Comparison of ENCODE assay signal across 9 cellular contexts in the genomic region with DNA sequence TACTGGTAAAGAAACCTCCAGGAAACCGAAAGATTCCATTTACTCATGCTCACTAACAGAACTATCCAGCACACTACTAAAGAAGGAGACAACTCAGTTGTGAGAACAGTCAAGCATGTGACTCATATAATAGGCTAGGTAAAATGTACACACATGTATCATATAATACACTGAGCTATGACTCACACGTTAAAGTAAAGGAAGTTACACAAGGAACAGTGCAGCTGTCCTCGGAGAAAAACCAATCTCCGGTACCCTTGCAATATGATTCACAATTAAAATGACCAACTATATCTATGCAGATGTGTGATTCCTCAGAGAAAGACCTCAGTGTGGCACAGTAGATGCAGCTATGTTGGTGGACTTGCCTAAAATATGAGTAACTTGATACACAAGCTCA.
DNase-seq lines count a peak whose midpoint lies in the region; ATAC-seq, FAIRE-seq and TF ChIP-seq lines count a peak whose summit lies in the region.
"Had no signal": no experiment of that assay in that cellular context is flagged by ENCODE, and none has a peak within 500 bp of the region (broad histone marks: within the 10 kb centered on the region; RNA-seq: fewer than 3 reads in every experiment).

No MANE protein-coding gene starts in this region.

- intact Hi-C loops in HepG2 (cut with micrococcal nuclease; ENCODE audit: unreplicated experiment) = no loop called here
- intact Hi-C loops in Right ventricle myocardium inferior (cut with DNase I) = loop anchor here (10.0 kb wide), 1 partner anchor 155 kb away; no protein-coding TSS in a partner anchor

- no peaks in the 10 kb centered on the region for H3K27me3 Mint-ChIP-seq in activated T-cell treated with anti-CD3 and anti-CD28 coated beads, Interleukin-2, amount 50 U/mL, for 72 hours (ENCODE audit: low read depth)
- H3K27me3 Mint-ChIP-seq in type B pancreatic cell = no peaks in the 10 kb centered on the region

- H3K79me2 ChIP-seq in HepG2 (ENCODE audit: insufficient read depth, low read length) = no peaks in the 10 kb centered on the region

- 92% methylated on average over 4 of the region's 4 CpGs for WGBS in HepG2 (ENCODE audit: low lambda C conversion rate)

- POLR2A ChIA-PET in HepG2 (lab: Yijun Ruan, JAX) = interaction anchor here (0.7 kb wide), 1 partner anchor 257 kb away, joined by 3 read pairs; no protein-coding TSS in a partner anchor

- peak overlapping the region; percentile 13 for H3K27ac Mint-ChIP-seq in activated T-cell treated with anti-CD3 and anti-CD28 coated beads, Interleukin-2, amount 50 U/mL, for 72 hours
- H3K27ac Mint-ChIP-seq in type B pancreatic cell = no peak overlapping the region

- H3K4me1 Mint-ChIP-seq in activated T-cell treated with anti-CD3 and anti-CD28 coated beads, Interleukin-2, amount 50 U/mL, for 72 hours (ENCODE audit: low read depth) = peaks cover 8% of the 10 kb centered on the region
- peaks cover 4% of the 10 kb centered on the region for H3K4me1 Mint-ChIP-seq in type B pancreatic cell (ENCODE audit: unreplicated experiment)

- no peak overlapping the region for H3K9ac ChIP-seq in HepG2 (ENCODE audit: insufficient read depth, low read depth, low read length)

- peaks cover 3 to 10% of the 10 kb centered on the region in 2 experiments; a peak in 3 of 5 replicates for H3K36me3 ChIP-seq in HepG2 (replicated peaks in 1 of 2; ENCODE audit: control insufficient read depth in 1 of 2, insufficient read depth in 2 of 2, low read length in 2 of 2)

- H3K27ac ChIP-seq in HepG2 (ENCODE audit: extremely low read length, insufficient read depth, low read length) = no peak overlapping the region
- H3K27ac ChIP-seq: left ventricle myocardium inferior had no signal

- in situ Hi-C loops in HepG2 (cut with HindIII; ENCODE audit: extremely low pct_ligation_motif_present, low pct_unique_long_range_greater_than_20kb) = no loop called here

- DNase-seq in AG10803 (ENCODE audit: low read depth) = peak; percentile 91
- DNase-seq in HS-27A (ENCODE audit: low read depth) = peak; percentile 59
- peak; percentile 8 to 12 for DNase-seq in activated T-cell treated with anti-CD3 and anti-CD28 coated beads, Interleukin-2, amount 50 U/mL, for 72 hours
- peak; percentile 35 for DNase-seq in HepG2 (ENCODE audit: low spot score)
- no peak for DNase-seq in Right ventricle myocardium inferior (ENCODE audit: missing footprints)
- no peak for DNase-seq in cerebellar cortex (ENCODE audit: low spot score)
- no peak for DNase-seq in NCI-H2171 treated with DMSO at 0.1 percent for 48 hours (lab: John Stamatoyannopoulos, UW)
- DNase-seq in type B pancreatic cell (ENCODE audit: extremely low spot score, unreplicated experiment) = no peak
- DNase-seq: left ventricle myocardium inferior had no signal

- TF ChIP-seq EP300 in HepG2 (IDR thresholded peaks at IDR 0.05; ENCODE audit: low read depth in 2 of 2, low read length in 2 of 2) (no peak), HepG2 (CRISPR knock-in tag; IDR thresholded peaks at IDR 0.05; ENCODE audit: borderline replicate concordance) (no peak)

- H4K20me1 ChIP-seq in HepG2 (ENCODE audit: insufficient read depth, low read length) = no peaks in the 10 kb centered on the region

- H2AFZ ChIP-seq in HepG2 (ENCODE audit: low read length) = no peak overlapping the region

- no peak for FAIRE-seq in HepG2 (lab: Jason Lieb, UNC)

- no peaks in the 10 kb centered on the region for H3K9me3 ChIP-seq in HepG2 (ENCODE audit: low read length)
- H3K9me3 ChIP-seq: left ventricle myocardium inferior had no signal

- no peaks in the 10 kb centered on the region for H3K27me3 ChIP-seq in HepG2 (ENCODE audit: control insufficient read depth in 1 of 2, insufficient read depth in 2 of 2, low read length in 2 of 2)

- TF ChIP-seq POLR2A in HepG2 (IDR thresholded peaks at IDR 0.05; ENCODE audit: insufficient read depth in 1 of 2, low read depth in 2 of 2, low read length in 2 of 2) = no peak

- H3K36me3 Mint-ChIP-seq in activated T-cell treated with anti-CD3 and anti-CD28 coated beads, Interleukin-2, amount 50 U/mL, for 72 hours (ENCODE audit: insufficient read depth in 2 of 2) = peaks cover 0 to 6% of the 10 kb centered on the region in 2 donors
- peaks cover 10% of the 10 kb centered on the region for H3K36me3 Mint-ChIP-seq in type B pancreatic cell

- H3K4me3 ChIP-seq in AG10803 (ENCODE audit: low read length) (peak overlapping the region; percentile 44), HepG2 (replicated peaks in 1 of 3; ENCODE audit: insufficient read depth in 1 of 3, low read depth in 2 of 3, low read length in 3 of 3) (no peak overlapping the region)
- H3K4me3 ChIP-seq: left ventricle myocardium inferior had no signal

- no peaks in the 10 kb centered on the region for H3K4me1 ChIP-seq in HepG2 (ENCODE audit: insufficient read depth, low read length)
- H3K4me1 ChIP-seq: left ventricle myocardium inferior had no signal

- no peaks in the 10 kb centered on the region for H3K9me3 Mint-ChIP-seq in activated T-cell treated with anti-CD3 and anti-CD28 coated beads, Interleukin-2, amount 50 U/mL, for 72 hours
- no peaks in the 10 kb centered on the region for H3K9me3 Mint-ChIP-seq in type B pancreatic cell

- no TSS peak for BruUV-seq in HepG2 (replicated peaks; lab: Mats Ljungman, UMichigan)

- no peak for TF ChIP-seq CTCF in AG10803 (conservative IDR thresholded peaks at IDR 0.05; ENCODE audit: low read length)
- no peak for TF ChIP-seq CTCF in HepG2 (CRISPR knock-in tag; IDR thresholded peaks at IDR 0.05)
- TF ChIP-seq CTCF in type B pancreatic cell (conservative IDR thresholded peaks at IDR 0.05) = no peak

- peak; percentile 99 to 100 for ATAC-seq in activated T-cell treated with anti-CD3 and anti-CD28 coated beads, Interleukin-2, amount 50 U/mL, for 72 hours (replicated peaks in 1 of 2)
- ATAC-seq in HepG2 (no peak), Right ventricle myocardium inferior (no peak)

- CTCF ChIA-PET in HepG2 (lab: Yijun Ruan, JAX; ENCODE audit: low intra/inter-chr PET ratio, low total read pairs) = no interaction called here

- no peak for TF ChIP-seq RAD21 in HepG2 (CRISPR knock-in tag; IDR thresholded peaks at IDR 0.05)

- H3K4me3 Mint-ChIP-seq in activated T-cell treated with anti-CD3 and anti-CD28 coated beads, Interleukin-2, amount 50 U/mL, for 72 hours = peak overlapping the region in 1 of 2 donors; percentile 42
- H3K4me3 Mint-ChIP-seq in type B pancreatic cell = no peak overlapping the region

- no peak overlapping the region for H3K4me2 ChIP-seq in HepG2 (ENCODE audit: low read depth, low read length)

TF ChIP-seq in HepG2, 621 proteins besides CTCF, POLR2A, EP300 and RAD21:
- TF ChIP-seq CREB1 (IDR thresholded peaks at IDR 0.05) (0 out of 2 replicates have a peak, but pooled peaks have one; percentile 16), CREB1 (CRISPR knock-in tag; IDR thresholded peaks at IDR 0.05) (no peak), PRMT3 (CRISPR knock-in tag; IDR thresholded peaks at IDR 0.05; ENCODE audit: borderline replicate concordance, low read depth) (no peak), ZNF737 (CRISPR knock-in tag; IDR thresholded peaks at IDR 0.05; ENCODE audit: borderline replicate concordance) (no peak), ERF (CRISPR knock-in tag; IDR thresholded peaks at IDR 0.05) (no peak), ZFX (CRISPR knock-in tag; IDR thresholded peaks at IDR 0.05; ENCODE audit: low read depth) (no peak)
- TF ChIP-seq, protein P1, sequence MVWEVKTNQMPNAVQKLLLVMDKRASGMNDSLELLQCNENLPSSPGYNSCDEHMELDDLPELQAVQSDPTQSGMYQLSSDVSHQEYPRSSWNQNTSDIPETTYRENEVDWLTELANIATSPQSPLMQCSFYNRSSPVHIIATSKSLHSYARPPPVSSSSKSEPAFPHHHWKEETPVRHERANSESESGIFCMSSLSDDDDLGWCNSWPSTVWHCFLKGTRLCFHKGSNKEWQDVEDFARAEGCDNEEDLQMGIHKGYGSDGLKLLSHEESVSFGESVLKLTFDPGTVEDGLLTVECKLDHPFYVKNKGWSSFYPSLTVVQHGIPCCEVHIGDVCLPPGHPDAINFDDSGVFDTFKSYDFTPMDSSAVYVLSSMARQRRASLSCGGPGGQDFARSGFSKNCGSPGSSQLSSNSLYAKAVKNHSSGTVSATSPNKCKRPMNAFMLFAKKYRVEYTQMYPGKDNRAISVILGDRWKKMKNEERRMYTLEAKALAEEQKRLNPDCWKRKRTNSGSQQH (CRISPR knock-in tag; IDR thresholded peaks at IDR 0.05; ENCODE audit: low read depth) = no peak
TF ChIP-seq in HepG2: peak in this region for 1.

Comparison
In these comparisons a context has a peak if more than half of its experiments do, and no peak if none do; other contexts are left out.
1. DNase-seq: peak in AG10803 (single experiment), HS-27A (single experiment), activated T-cell treated with anti-CD3 and anti-CD28 coated beads, Interleukin-2, amount 50 U/mL, for 72 hours (2 of 2) and HepG2 (single experiment); none in Right ventricle myocardium inferior (single experiment), cerebellar cortex (single experiment), NCI-H2171 treated with DMSO at 0.1 percent for 48 hours (single experiment) and type B pancreatic cell (single experiment).
2. ATAC-seq: peak in activated T-cell treated with anti-CD3 and anti-CD28 coated beads, Interleukin-2, amount 50 U/mL, for 72 hours (2 of 2); none in HepG2 (single experiment) and Right ventricle myocardium inferior (single experiment).